35 cellular contexts compared by ENCODE assay signal in the genomic region with DNA sequence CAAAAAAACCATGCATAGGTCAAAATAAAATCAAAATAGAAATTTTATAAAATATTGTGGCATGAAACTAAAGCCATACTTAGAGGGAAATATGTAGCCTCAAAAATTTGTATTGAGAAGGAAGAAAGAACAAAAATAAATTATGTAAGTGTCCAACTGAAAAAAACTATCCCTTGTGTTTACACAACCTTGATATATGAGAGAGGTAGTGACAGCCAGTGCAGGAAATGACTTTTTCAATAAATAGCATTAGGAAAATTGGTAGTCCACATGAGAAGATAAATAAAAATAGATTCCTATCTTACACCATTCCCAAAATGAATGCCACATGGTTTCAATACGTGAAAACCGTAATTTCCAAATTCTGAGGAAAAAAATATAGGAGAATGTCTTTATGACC. TPM values are rescaled to one million over a fixed set of nuclear protein-coding genes. Genes with fewer than 3 reads are reported as not detected.
"Had no signal": no experiment of that assay in that cellular context is flagged by ENCODE, and none has a peak within 500 bp of the region (broad histone marks: within the 10 kb centered on the region; RNA-seq: fewer than 3 reads in every experiment).

No MANE protein-coding gene starts in this region.

- DNase-seq: activated B cell treated with CpG ODN at 0.5 μM for 24 hours; activated CD4-positive, alpha-beta memory T cell treated with anti-CD3 and anti-CD28 coated beads for 36 hours; activated CD4-positive, alpha-beta T cell treated with anti-CD3 and anti-CD28 coated beads for 4 hours; activated CD4-positive, alpha-beta T cell treated with anti-CD3 and anti-CD28 coated beads, Interleukin-2, amount 10 ng/mL, durations not matched to agents 24 days and 14 days; activated CD4-positive, alpha-beta T cell treated with anti-CD3 and anti-CD28 coated beads, Interleukin-2, amount 50 U/mL, for 1 hour; activated CD4-positive, alpha-beta T cell treated with anti-CD3 and anti-CD28 coated beads, Interleukin-2, amount 50 U/mL, for 4 hours; activated CD4-positive, CD25-positive, alpha-beta regulatory T cell treated with anti-CD3 and anti-CD28 coated beads, Interleukin-2, amount 50 U/mL, for 72 hours; activated CD8-positive, alpha-beta memory T cell treated with anti-CD3 and anti-CD28 coated beads, Interleukin-2, amount 50 U/mL, for 4 hours; activated CD8-positive, alpha-beta T cell treated with anti-CD3 and anti-CD28 coated beads for 36 hours; activated effector memory CD4-positive, alpha-beta T cell treated with anti-CD3 and anti-CD28 coated beads, Interleukin-2, amount 50 U/mL, for 16 hours; activated gamma-delta T cell treated with Interleukin-2 at 50 U/mL for 16 hours; activated naive CD4-positive, alpha-beta T cell; activated naive CD4-positive, alpha-beta T cell treated with anti-CD3 and anti-CD28 coated beads for 36 hours; activated naive CD4-positive, alpha-beta T cell treated with anti-CD3 and anti-CD28 coated beads, Interleukin-2, amount 50 U/mL, for 16 hours; activated naive CD8-positive, alpha-beta T cell treated with anti-CD3 and anti-CD28 coated beads for 36 hours; activated T-cell treated with anti-CD3 and anti-CD28 coated beads for 4 hours; activated T-cell treated with anti-CD3 and anti-CD28 coated beads, Interleukin-2, amount 50 U/mL, for 1 hour; activated T-cell treated with anti-CD3 and anti-CD28 coated beads, Interleukin-2, amount 50 U/mL, for 4 hours; activated T-cell treated with anti-CD3 and anti-CD28 coated beads, Interleukin-2, amount 50 U/mL, for 72 hours; adrenal gland; amniotic stem cell; aorta; caudate nucleus; cerebellar nuclear complex; colonic mucosa; T-helper 2 cell; T-helper 9 cell had no signal

- H3K27ac ChIP-seq: adrenal gland, cardiac muscle cell, colonic mucosa, VCaP had no signal

- H3K4me3 ChIP-seq: adrenal gland, cardiac muscle cell, colonic mucosa had no signal

- H3K4me1 ChIP-seq: adrenal gland, colonic mucosa had no signal

- ATAC-seq: activated CD8-positive, alpha-beta T cell treated with anti-CD3 and anti-CD28 coated beads for 36 hours; activated naive CD4-positive, alpha-beta T cell treated with anti-CD3 and anti-CD28 coated beads, Interleukin-2, amount 50 U/mL, for 72 hours; activated T-cell treated with anti-CD3 and anti-CD28 coated beads, Interleukin-2, amount 50 U/mL, for 4 hours had no signal

- H3K27me3 ChIP-seq: adrenal gland, cardiac muscle cell, colonic mucosa had no signal

- H3K9me3 ChIP-seq: adrenal gland, colonic mucosa had no signal

- H3K36me3 ChIP-seq: adrenal gland, cardiac muscle cell, colonic mucosa had no signal

RNA-seq across cellular contexts. Expression of gene PRSS50, which starts 13.2 kb away (rescaled TPM):
- total RNA-seq: activated B cell treated with CpG ODN at 0.5 μM for 24 hours; activated CD4-positive, alpha-beta memory T cell treated with anti-CD3 and anti-CD28 coated beads for 36 hours; activated CD4-positive, alpha-beta T cell treated with anti-CD3 and anti-CD28 coated beads, Interleukin-2, amount 10 ng/mL, durations not matched to agents 24 days and 14 days; activated CD8-positive, alpha-beta memory T cell treated with anti-CD3 and anti-CD28 coated beads for 36 hours; activated CD8-positive, alpha-beta T cell treated with anti-CD3 and anti-CD28 coated beads for 36 hours; activated naive CD4-positive, alpha-beta T cell treated with anti-CD3 and anti-CD28 coated beads for 36 hours; activated naive CD4-positive, alpha-beta T cell treated with anti-CD3 and anti-CD28 coated beads, Interleukin-2, amount 50 U/mL, for 72 hours; activated naive CD8-positive, alpha-beta T cell treated with anti-CD3 and anti-CD28 coated beads for 36 hours; activated T-cell treated with anti-CD3 and anti-CD28 coated beads, Interleukin-2, amount 50 U/mL, for 4 hours; activated T-helper 1 cell treated with anti-CD3 and anti-CD28 coated beads, Interleukin-12 subunit alpha, Interleukin-12 subunit beta, Interleukin-2, Interleukin-4 antibody, amounts not matched to agents 30 ng/mL and 10 ng/mL and 1 ng/mL, durations not matched to agents 14 hours and 24 hours and 36 hours; aorta; astrocyte; bronchial epithelial cell; chondrocyte; colonic mucosa had no signal

RNA-seq across cellular contexts. Expression of gene TMIE, which starts 29.6 kb away (rescaled TPM):
- total RNA-seq: activated CD4-positive, alpha-beta T cell treated with anti-CD3 and anti-CD28 coated beads, Interleukin-2, amount 10 ng/mL, durations not matched to agents 24 days and 14 days; activated T-helper 1 cell treated with anti-CD3 and anti-CD28 coated beads, Interleukin-12 subunit alpha, Interleukin-12 subunit beta, Interleukin-2, Interleukin-4 antibody, amounts not matched to agents 30 ng/mL and 10 ng/mL and 1 ng/mL, durations not matched to agents 14 hours and 24 hours and 36 hours had no signal
